Comparison of ENCODE assay signal across 1 cellular context in the genomic region with DNA sequence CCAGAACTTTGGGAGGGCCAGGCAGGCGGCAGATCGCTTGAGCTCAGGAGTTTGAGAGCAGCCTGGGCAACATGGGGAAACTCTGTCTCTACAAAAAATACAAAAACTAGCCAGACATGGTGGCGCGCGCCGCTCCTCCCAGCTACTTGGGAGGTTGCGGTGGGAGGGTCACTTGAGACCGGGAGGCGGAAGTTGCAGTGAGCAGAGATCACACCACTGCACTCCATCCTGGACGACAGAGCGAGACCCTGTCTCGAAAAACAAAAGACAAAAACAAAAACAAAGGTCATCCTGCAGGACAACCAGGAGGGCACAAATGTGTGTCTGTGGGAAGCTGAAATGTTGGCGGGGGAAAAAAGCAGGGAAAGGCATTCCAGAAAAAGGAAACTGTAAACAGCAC.
A peak's percentile ranks its signal among the peaks of the same experiment; 100 is the strongest.
TF ChIP-seq lines count a peak whose summit lies in the region.

No MANE protein-coding gene starts in this region.

TF ChIP-seq in H1, 55 proteins besides CTCF, POLR2A, EP300 and RAD21:
- TF ChIP-seq BRCA1 (IDR thresholded peaks at IDR 0.05; ENCODE audit: low read depth, low read length) (no peak), MAX (IDR thresholded peaks at IDR 0.05) (peak; percentile 18; the same call in 1 of the 2 replicates)
